ENCODE assay signal across 10 cellular contexts in genomic region chr18:56168049-56168781, GRCh38.
DNase-seq lines count a peak whose midpoint lies in the region; ATAC-seq and TF ChIP-seq lines count a peak whose summit lies in the region.
"Had no signal": no experiment of that assay in that cellular context is flagged by ENCODE, and none has a peak within 500 bp of the region (broad histone marks: within the 10 kb centered on the region; RNA-seq: fewer than 3 reads in every experiment).

No MANE protein-coding gene starts in this region.

- H3K4me1 ChIP-seq in skeletal muscle satellite cell (ENCODE audit: control insufficient read depth, insufficient read depth, low read length): peaks cover 25% of the 10 kb centered on the region
- H3K4me1 ChIP-seq: Peyer's patch had no signal

- DNase-seq in GM04504 (ENCODE audit: low read depth): peak; percentile 39
- DNase-seq in amniotic stem cell (lab: John Stamatoyannopoulos, UW): peak; percentile 33
- peak; percentile 39 for DNase-seq in hepatic stellate cell (ENCODE audit: low spot score)
- no peak for DNase-seq in germinal center (ENCODE audit: low spot score)
- DNase-seq in coronary artery (ENCODE audit: low spot score): no peak
- no peak for DNase-seq in NCI-H446 treated with DMSO at 0.1 percent for 48 hours (lab: John Stamatoyannopoulos, UW)
- DNase-seq: Peyer's patch, thyroid gland had no signal

- no peak for ATAC-seq in GM21717 (IDR thresholded peaks at IDR 0.05; ENCODE audit: unreplicated experiment)

- peak overlapping the region; percentile 51 for H3K9ac ChIP-seq in skeletal muscle satellite cell (ENCODE audit: low read depth, low read length)

- H3K27ac ChIP-seq in coronary artery: peak overlapping the region in 1 of 2 donors; percentile 69

- H3K27me3 ChIP-seq in skeletal muscle satellite cell (ENCODE audit: control insufficient read depth, insufficient read depth, low read length): no peaks in the 10 kb centered on the region
- H3K27me3 ChIP-seq: Peyer's patch, thyroid gland had no signal

- H3K9me3 ChIP-seq in skeletal muscle satellite cell (replicated peaks; ENCODE audit: low read length): no peaks in the 10 kb centered on the region
- H3K9me3 ChIP-seq: Peyer's patch, thyroid gland had no signal

- no peak for TF ChIP-seq CTCF in coronary artery (IDR thresholded peaks at IDR 0.05)

- H3K4me3 ChIP-seq in skeletal muscle satellite cell (ENCODE audit: low read length) (no peak overlapping the region), coronary artery (no peak overlapping the region)
- H3K4me3 ChIP-seq: Peyer's patch, thyroid gland had no signal

- H3K36me3 ChIP-seq in skeletal muscle satellite cell (ENCODE audit: insufficient read depth, low read length): no peaks in the 10 kb centered on the region
- H3K36me3 ChIP-seq: Peyer's patch, thyroid gland had no signal

- H3K4me2 ChIP-seq in skeletal muscle satellite cell (ENCODE audit: low read length): peak overlapping the region; percentile 54

Comparison
In these comparisons a context has a peak if more than half of its experiments do, and no peak if none do; other contexts are left out.
1. DNase-seq: peak in GM04504 (single experiment), amniotic stem cell (single experiment) and hepatic stellate cell (single experiment); none in germinal center (single experiment), coronary artery (single experiment) and NCI-H446 treated with DMSO at 0.1 percent for 48 hours (single experiment).